ENCODE assay signal across 8 cellular contexts in the genomic region with DNA sequence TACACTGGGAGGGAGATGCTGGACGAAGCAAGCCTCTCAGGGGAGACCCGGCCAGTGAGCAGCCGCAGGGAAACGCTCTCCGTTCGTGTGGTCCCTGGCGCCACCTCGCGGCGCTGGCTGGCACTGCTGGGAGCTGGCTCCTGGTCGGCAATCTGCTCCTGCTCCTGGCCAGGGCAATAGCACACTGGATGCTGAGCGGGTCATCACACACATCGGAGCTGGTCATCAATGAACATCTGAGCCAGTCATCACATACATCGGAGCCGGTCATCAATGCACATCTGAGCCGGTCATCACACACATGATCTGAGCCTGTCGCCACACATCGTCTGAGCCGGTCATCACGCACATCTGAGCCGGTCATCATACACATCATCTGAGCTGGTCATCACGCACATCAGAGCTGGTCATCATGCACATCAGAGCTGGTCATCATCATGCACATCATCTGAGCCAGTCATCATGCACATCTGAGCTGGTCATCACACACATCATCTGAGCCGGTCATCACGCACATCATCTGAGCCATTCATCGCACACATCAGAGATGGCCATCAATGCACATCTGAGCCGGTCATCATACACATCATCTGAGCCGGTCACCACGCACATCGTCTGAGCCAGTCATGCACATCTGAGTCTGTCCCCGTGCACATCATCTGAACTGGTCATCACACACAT.
DNase-seq lines count a peak whose midpoint lies in the region; ATAC-seq and TF ChIP-seq lines count a peak whose summit lies in the region.

No MANE protein-coding gene starts in this region.

- no peak overlapping the region for H3K9ac ChIP-seq in liver (ENCODE audit: low read depth in 1 of 2, low read length in 2 of 2)

- H3K27ac ChIP-seq in coronary artery (no peak overlapping the region), liver (ENCODE audit: low read depth in 1 of 2, low read length in 2 of 2) (no peak overlapping the region)

- H3K27me3 ChIP-seq in H7 (ENCODE audit: control insufficient read depth, insufficient read depth, low read length) (peaks cover 6% of the 10 kb centered on the region), liver (ENCODE audit: control insufficient read depth in 4 of 4, insufficient read depth in 4 of 4, low read length in 3 of 4) (peaks cover 0 to 32% (median 2%) of the 10 kb centered on the region in 4 donors)

- peak; percentile 85 to 92 for TF ChIP-seq RAD21 in liver (IDR thresholded peaks at IDR 0.05)

- H3K4me3 ChIP-seq in AG10803 (ENCODE audit: low read length) (no peak overlapping the region), H7 (ENCODE audit: insufficient read depth, low read depth, low read length) (no peak overlapping the region), coronary artery (no peak overlapping the region), liver (ENCODE audit: low read depth in 1 of 3, low read length in 3 of 3) (no peak overlapping the region)

- no peaks in the 10 kb centered on the region for H3K9me3 ChIP-seq in liver (ENCODE audit: control insufficient read depth in 4 of 4, low read length in 3 of 4)

- TF ChIP-seq CTCF in AG10803 (conservative IDR thresholded peaks at IDR 0.05; ENCODE audit: low read length) (peak; percentile 89), coronary artery (IDR thresholded peaks at IDR 0.05) (peak; percentile 92), liver (IDR thresholded peaks at IDR 0.05; ENCODE audit: low read depth, low read length, missing input control) (peak; percentile 91)

- 41% methylated on average over 30 of the region's 30 CpGs for WGBS in liver

- ATAC-seq in GM18511 (IDR thresholded peaks at IDR 0.05; ENCODE audit: unreplicated experiment): no peak

- DNase-seq in AG10803 (ENCODE audit: low read depth) (peak; percentile 45), H7 (peak; percentile 96), NCI-H510A treated with DMSO at 0.1 percent for 48 hours (lab: John Stamatoyannopoulos, UW) (peak; percentile 59), coronary artery (ENCODE audit: low spot score) (no peak)
- peak; percentile 53 to 62 for DNase-seq in activated CD4-positive, alpha-beta T cell treated with anti-CD3 and anti-CD28 coated beads, Interleukin-2, amount 50 U/mL, for 4 hours
- peak; percentile 49 to 75 (median 60) for DNase-seq in stimulated activated CD4-positive, alpha-beta T cell treated with anti-CD3 and anti-CD28 coated beads, TNF-alpha, amount 100 ng/mL, for 24 hours (ENCODE audit: low read depth in 3 of 3)

- H3K36me3 ChIP-seq in H7 (replicated peaks; ENCODE audit: control insufficient read depth, insufficient read depth, low read length) (no peaks in the 10 kb centered on the region), liver (ENCODE audit: control insufficient read depth in 4 of 4, insufficient read depth in 3 of 4, low read depth in 1 of 4, low read length in 3 of 4) (no peaks in the 10 kb centered on the region)

- no peaks in the 10 kb centered on the region for H3K4me1 ChIP-seq in liver (ENCODE audit: control insufficient read depth in 4 of 4, insufficient read depth in 4 of 4, low read length in 3 of 4)

TF ChIP-seq in liver, 16 proteins besides CTCF, POLR2A, EP300 and RAD21:
- TF ChIP-seq TAF1 (conservative IDR thresholded peaks at IDR 0.05) (no peak), HNF4A (conservative IDR thresholded peaks at IDR 0.05) (no peak), YY1 (IDR thresholded peaks at IDR 0.05) (no peak), FOXA2 (IDR thresholded peaks at IDR 0.05) (no peak), GABPA (IDR thresholded peaks at IDR 0.05 in 1 of 2, conservative IDR thresholded peaks at IDR 0.05 in 1 of 2) (no peak)
- TF ChIP-seq, protein P1, sequence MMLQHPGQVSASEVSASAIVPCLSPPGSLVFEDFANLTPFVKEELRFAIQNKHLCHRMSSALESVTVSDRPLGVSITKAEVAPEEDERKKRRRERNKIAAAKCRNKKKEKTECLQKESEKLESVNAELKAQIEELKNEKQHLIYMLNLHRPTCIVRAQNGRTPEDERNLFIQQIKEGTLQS (IDR thresholded peaks at IDR 0.05): no peak
- TF ChIP-seq, protein P2, sequence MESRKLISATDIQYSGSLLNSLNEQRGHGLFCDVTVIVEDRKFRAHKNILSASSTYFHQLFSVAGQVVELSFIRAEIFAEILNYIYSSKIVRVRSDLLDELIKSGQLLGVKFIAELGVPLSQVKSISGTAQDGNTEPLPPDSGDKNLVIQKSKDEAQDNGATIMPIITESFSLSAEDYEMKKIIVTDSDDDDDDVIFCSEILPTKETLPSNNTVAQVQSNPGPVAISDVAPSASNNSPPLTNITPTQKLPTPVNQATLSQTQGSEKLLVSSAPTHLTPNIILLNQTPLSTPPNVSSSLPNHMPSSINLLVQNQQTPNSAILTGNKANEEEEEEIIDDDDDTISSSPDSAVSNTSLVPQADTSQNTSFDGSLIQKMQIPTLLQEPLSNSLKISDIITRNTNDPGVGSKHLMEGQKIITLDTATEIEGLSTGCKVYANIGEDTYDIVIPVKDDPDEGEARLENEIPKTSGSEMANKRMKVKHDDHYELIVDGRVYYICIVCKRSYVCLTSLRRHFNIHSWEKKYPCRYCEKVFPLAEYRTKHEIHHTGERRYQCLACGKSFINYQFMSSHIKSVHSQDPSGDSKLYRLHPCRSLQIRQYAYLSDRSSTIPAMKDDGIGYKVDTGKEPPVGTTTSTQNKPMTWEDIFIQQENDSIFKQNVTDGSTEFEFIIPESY (IDR thresholded peaks at IDR 0.05): no peak
- TF ChIP-seq, protein P3, sequence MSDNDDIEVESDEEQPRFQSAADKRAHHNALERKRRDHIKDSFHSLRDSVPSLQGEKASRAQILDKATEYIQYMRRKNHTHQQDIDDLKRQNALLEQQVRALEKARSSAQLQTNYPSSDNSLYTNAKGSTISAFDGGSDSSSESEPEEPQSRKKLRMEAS (IDR thresholded peaks at IDR 0.05): no peak
